ENCODE assay signal across 10 cellular contexts in the genomic region with DNA sequence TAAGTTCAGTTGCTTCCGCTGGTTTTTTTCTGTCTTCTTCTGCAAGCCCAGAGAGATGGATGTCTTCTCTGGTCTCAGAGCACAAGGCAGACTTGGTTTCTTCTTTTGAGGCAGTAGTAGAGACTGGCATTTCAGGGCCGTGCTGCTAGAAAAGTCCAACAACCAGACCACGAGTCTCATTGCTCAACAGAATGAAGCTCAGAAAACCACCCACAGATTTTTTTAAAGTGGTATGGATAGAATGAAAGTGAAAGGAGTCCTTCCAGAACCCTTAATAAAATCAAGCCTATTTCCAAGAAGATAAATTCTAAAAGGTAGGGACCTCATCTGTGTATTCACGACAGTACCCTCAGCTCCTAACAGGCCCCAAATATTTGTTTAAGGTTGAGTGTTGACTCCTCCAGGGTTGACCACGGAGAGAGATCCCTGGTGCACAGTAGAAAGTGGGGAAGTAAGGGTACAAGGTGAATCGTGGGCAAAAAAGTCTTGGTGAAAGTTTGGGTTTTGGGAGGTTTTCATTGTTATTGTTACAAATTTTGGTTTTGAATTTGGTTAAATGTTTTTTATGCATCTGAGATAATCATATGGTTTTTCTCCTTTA. TPM values are rescaled to one million over a fixed set of nuclear protein-coding genes. Genes with fewer than 3 reads are reported as not detected.
DNase-seq lines count a peak whose midpoint lies in the region; ATAC-seq lines count a peak whose summit lies in the region.
"Had no signal": no experiment of that assay in that cellular context is flagged by ENCODE, and none has a peak within 500 bp of the region (broad histone marks: within the 10 kb centered on the region; RNA-seq: fewer than 3 reads in every experiment).

No MANE protein-coding gene starts in this region.

- no peaks in the 10 kb centered on the region for H3K27me3 Mint-ChIP-seq in activated naive CD8-positive, alpha-beta T cell treated with anti-CD3 and anti-CD28 coated beads, Interleukin-2, amount 50 U/mL, for 24 hours
- H3K27me3 Mint-ChIP-seq in naive thymus-derived CD4-positive, alpha-beta T cell = no peaks in the 10 kb centered on the region

- peaks cover 29% of the 10 kb centered on the region for H3K4me1 Mint-ChIP-seq in activated naive CD8-positive, alpha-beta T cell treated with anti-CD3 and anti-CD28 coated beads, Interleukin-2, amount 50 U/mL, for 24 hours
- H3K4me1 Mint-ChIP-seq in naive thymus-derived CD4-positive, alpha-beta T cell = peaks cover 11 to 22% (median 19%) of the 10 kb centered on the region in 7 donors

- CTCF ChIA-PET in naive thymus-derived CD4-positive, alpha-beta T cell (lab: Charles Lee) = interaction anchor here (1.3 kb wide), 1 partner anchor 95 kb away, joined by 3 read pairs; no protein-coding TSS in a partner anchor

- no peaks in the 10 kb centered on the region for H3K9me3 Mint-ChIP-seq in activated naive CD8-positive, alpha-beta T cell treated with anti-CD3 and anti-CD28 coated beads, Interleukin-2, amount 50 U/mL, for 24 hours
- H3K9me3 Mint-ChIP-seq in naive thymus-derived CD4-positive, alpha-beta T cell = peaks cover 0 to 2% (median 0%) of the 10 kb centered on the region in 11 donors

- H3K27me3 ChIP-seq in naive thymus-derived CD4-positive, alpha-beta T cell (ENCODE audit: control insufficient read depth in 2 of 2, insufficient read depth in 2 of 2, low read length in 2 of 2) = no peaks in the 10 kb centered on the region
- H3K27me3 ChIP-seq: pancreas had no signal

- no peaks in the 10 kb centered on the region for H3K36me3 Mint-ChIP-seq in activated naive CD8-positive, alpha-beta T cell treated with anti-CD3 and anti-CD28 coated beads, Interleukin-2, amount 50 U/mL, for 24 hours (ENCODE audit: low read depth)
- H3K36me3 Mint-ChIP-seq in naive thymus-derived CD4-positive, alpha-beta T cell = no peaks in the 10 kb centered on the region

- no peaks in the 10 kb centered on the region for H3K9me3 ChIP-seq in naive thymus-derived CD4-positive, alpha-beta T cell (ENCODE audit: control insufficient read depth in 2 of 3, low read length in 3 of 3)
- H3K9me3 ChIP-seq: pancreas had no signal

- peak overlapping the region; percentile 22 for H3K4me3 ChIP-seq in naive thymus-derived CD4-positive, alpha-beta T cell (ENCODE audit: low read length)
- H3K4me3 ChIP-seq: pancreas had no signal

- DNase-seq in EL (peak; percentile 13), NCI-H226 (peak; percentile 13), germinal center (ENCODE audit: low spot score) (no peak), NCI-H2171 treated with DMSO at 0.1 percent for 48 hours (lab: John Stamatoyannopoulos, UW) (no peak)
- peak; percentile 9 for DNase-seq in activated naive CD8-positive, alpha-beta T cell treated with anti-CD3 and anti-CD28 coated beads, Interleukin-2, amount 50 U/mL, for 24 hours
- DNase-seq in naive thymus-derived CD4-positive, alpha-beta T cell = peak in 2 of 9 donors; percentile 6 to 19
- DNase-seq: kidney, pancreas had no signal

- intact Hi-C loops in naive thymus-derived CD4-positive, alpha-beta T cell (cut with micrococcal nuclease) = loop anchor here in 1 of 2 donors (5.0 kb wide), 1 partner anchor 38 kb away; no protein-coding TSS in a partner anchor

- no peaks in the 10 kb centered on the region for H3K36me3 ChIP-seq in naive thymus-derived CD4-positive, alpha-beta T cell (ENCODE audit: control insufficient read depth in 2 of 3, insufficient read depth in 3 of 3, low read length in 3 of 3)
- H3K36me3 ChIP-seq: pancreas had no signal

- peak; percentile 41 for ATAC-seq in activated naive CD8-positive, alpha-beta T cell treated with anti-CD3 and anti-CD28 coated beads, Interleukin-2, amount 50 U/mL, for 24 hours
- peak; percentile 48 for ATAC-seq in naive thymus-derived CD4-positive, alpha-beta T cell
- ATAC-seq in HG03565 (IDR thresholded peaks at IDR 0.05; ENCODE audit: unreplicated experiment) = no peak

- peaks cover 4 to 7% of the 10 kb centered on the region in 2 donors for H3K4me1 ChIP-seq in naive thymus-derived CD4-positive, alpha-beta T cell (ENCODE audit: control insufficient read depth in 2 of 2, insufficient read depth in 2 of 2, low read length in 2 of 2)
- H3K4me1 ChIP-seq: pancreas had no signal

- H3K4me3 Mint-ChIP-seq in activated naive CD8-positive, alpha-beta T cell treated with anti-CD3 and anti-CD28 coated beads, Interleukin-2, amount 50 U/mL, for 24 hours = peak overlapping the region; percentile 30
- H3K4me3 Mint-ChIP-seq in naive thymus-derived CD4-positive, alpha-beta T cell = peak overlapping the region; percentile 14 to 75 (median 59)

- H3K27ac Mint-ChIP-seq in activated naive CD8-positive, alpha-beta T cell treated with anti-CD3 and anti-CD28 coated beads, Interleukin-2, amount 50 U/mL, for 24 hours = peak overlapping the region; percentile 73
- H3K27ac Mint-ChIP-seq in naive thymus-derived CD4-positive, alpha-beta T cell = peak overlapping the region in 8 of 9 donors; percentile 12 to 92 (median 48)

- POLR2A ChIA-PET in naive thymus-derived CD4-positive, alpha-beta T cell (lab: Charles Lee) = interaction anchor here (0.7 to 2.0 kb wide), 4 partner anchors 35 to 47 kb away, joined by 3 to 9 read pairs (median 4); a partner anchor contains a TSS

- no peak overlapping the region for H3K27ac ChIP-seq in naive thymus-derived CD4-positive, alpha-beta T cell (ENCODE audit: low read depth, low read length)
- H3K27ac ChIP-seq: pancreas had no signal

RNA-seq across cellular contexts. Expression of a gene that starts 43.6 kb away (rescaled TPM):
- total RNA-seq in naive thymus-derived CD4-positive, alpha-beta T cell = 100 to 1,000 TPM; 154 to 346 (median 272) TPM
- 100 to 1,000 TPM; 118 to 142 TPM for polyA plus RNA-seq in naive thymus-derived CD4-positive, alpha-beta T cell

RNA-seq across cellular contexts. Expression of a gene that starts 49.2 kb away (rescaled TPM):
- total RNA-seq in naive thymus-derived CD4-positive, alpha-beta T cell = 1 to 10 TPM in 4 of 5 experiments, under 1 TPM in 1; 0.41 to 2.9 (median 2.1) TPM
- 1 to 10 TPM in 1 of 2 donors, under 1 TPM in 1; 0.60 to 1.1 TPM for polyA plus RNA-seq in naive thymus-derived CD4-positive, alpha-beta T cell
- total RNA-seq: urinary bladder had no signal

Comparison
In these comparisons a context has a peak if more than half of its experiments do, and no peak if none do; other contexts are left out.
1. DNase-seq: peak in EL (single experiment), NCI-H226 (single experiment) and activated naive CD8-positive, alpha-beta T cell treated with anti-CD3 and anti-CD28 coated beads, Interleukin-2, amount 50 U/mL, for 24 hours (single experiment); none in germinal center (single experiment) and NCI-H2171 treated with DMSO at 0.1 percent for 48 hours (single experiment).